1 cellular context compared by ENCODE assay signal in the genomic region with DNA sequence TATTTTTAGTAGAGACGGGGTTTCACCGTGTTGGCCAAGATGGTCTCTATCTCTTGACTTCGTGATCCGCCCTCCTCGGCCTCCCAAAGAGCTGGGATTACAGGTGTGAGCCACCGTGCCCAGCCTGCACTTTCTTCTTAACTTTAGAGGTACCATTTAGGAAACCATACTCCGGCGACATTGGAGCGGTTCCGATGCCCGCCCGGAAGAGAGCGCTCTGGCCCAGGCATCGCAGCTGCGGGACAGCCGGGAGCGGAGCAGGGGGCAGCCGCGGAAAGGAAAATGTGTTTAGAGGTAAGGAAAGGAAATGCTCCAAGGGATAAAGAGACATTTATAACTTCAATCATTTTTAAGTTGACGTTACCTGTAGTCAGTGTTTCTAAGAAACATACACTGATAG.
TF ChIP-seq lines count a peak whose summit lies in the region.

No MANE protein-coding gene starts in this region.

TF ChIP-seq in K562, 482 proteins besides CTCF, POLR2A, EP300 and RAD21 (continues in another document):
- TF ChIP-seq TBP (optimal IDR thresholded peaks at IDR 0.05; ENCODE audit: low read depth, low read length), result no peak
- TF ChIP-seq, protein P1, sequence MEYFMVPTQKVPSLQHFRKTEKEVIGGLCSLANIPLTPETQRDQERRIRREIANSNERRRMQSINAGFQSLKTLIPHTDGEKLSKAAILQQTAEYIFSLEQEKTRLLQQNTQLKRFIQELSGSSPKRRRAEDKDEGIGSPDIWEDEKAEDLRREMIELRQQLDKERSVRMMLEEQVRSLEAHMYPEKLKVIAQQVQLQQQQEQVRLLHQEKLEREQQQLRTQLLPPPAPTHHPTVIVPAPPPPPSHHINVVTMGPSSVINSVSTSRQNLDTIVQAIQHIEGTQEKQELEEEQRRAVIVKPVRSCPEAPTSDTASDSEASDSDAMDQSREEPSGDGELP (CRISPR knock-in tag; IDR thresholded peaks at IDR 0.05; ENCODE audit: borderline replicate concordance), result 0 out of 2 replicates have a peak, but pooled peaks have one; percentile 19
- TF ChIP-seq, protein P2, sequence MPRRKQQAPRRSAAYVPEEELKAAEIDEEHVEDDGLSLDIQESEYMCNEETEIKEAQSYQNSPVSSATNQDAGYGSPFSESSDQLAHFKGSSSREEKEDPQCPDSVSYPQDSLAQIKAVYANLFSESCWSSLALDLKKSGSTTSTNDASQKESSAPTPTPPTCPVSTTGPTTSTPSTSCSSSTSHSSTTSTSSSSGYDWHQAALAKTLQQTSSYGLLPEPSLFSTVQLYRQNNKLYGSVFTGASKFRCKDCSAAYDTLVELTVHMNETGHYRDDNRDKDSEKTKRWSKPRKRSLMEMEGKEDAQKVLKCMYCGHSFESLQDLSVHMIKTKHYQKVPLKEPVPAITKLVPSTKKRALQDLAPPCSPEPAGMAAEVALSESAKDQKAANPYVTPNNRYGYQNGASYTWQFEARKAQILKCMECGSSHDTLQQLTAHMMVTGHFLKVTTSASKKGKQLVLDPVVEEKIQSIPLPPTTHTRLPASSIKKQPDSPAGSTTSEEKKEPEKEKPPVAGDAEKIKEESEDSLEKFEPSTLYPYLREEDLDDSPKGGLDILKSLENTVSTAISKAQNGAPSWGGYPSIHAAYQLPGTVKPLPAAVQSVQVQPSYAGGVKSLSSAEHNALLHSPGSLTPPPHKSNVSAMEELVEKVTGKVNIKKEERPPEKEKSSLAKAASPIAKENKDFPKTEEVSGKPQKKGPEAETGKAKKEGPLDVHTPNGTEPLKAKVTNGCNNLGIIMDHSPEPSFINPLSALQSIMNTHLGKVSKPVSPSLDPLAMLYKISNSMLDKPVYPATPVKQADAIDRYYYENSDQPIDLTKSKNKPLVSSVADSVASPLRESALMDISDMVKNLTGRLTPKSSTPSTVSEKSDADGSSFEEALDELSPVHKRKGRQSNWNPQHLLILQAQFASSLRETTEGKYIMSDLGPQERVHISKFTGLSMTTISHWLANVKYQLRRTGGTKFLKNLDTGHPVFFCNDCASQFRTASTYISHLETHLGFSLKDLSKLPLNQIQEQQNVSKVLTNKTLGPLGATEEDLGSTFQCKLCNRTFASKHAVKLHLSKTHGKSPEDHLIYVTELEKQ (CRISPR knock-in tag; IDR thresholded peaks at IDR 0.05), result no peak
- TF ChIP-seq RFX1 (IDR thresholded peaks at IDR 0.05), result no peak
- TF ChIP-seq ZNF707 (CRISPR knock-in tag; conservative IDR thresholded peaks at IDR 0.05), result no peak
- 0 out of 2 replicates have a peak, but pooled peaks have one; percentile 15 for TF ChIP-seq SMC3 (conservative IDR thresholded peaks at IDR 0.05; ENCODE audit: insufficient read depth, low read depth, low read length)
- TF ChIP-seq, protein P3, sequence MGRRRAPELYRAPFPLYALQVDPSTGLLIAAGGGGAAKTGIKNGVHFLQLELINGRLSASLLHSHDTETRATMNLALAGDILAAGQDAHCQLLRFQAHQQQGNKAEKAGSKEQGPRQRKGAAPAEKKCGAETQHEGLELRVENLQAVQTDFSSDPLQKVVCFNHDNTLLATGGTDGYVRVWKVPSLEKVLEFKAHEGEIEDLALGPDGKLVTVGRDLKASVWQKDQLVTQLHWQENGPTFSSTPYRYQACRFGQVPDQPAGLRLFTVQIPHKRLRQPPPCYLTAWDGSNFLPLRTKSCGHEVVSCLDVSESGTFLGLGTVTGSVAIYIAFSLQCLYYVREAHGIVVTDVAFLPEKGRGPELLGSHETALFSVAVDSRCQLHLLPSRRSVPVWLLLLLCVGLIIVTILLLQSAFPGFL (CRISPR knock-in tag; IDR thresholded peaks at IDR 0.05), result no peak
- no peak for TF ChIP-seq TCF7 (IDR thresholded peaks at IDR 0.05; ENCODE audit: borderline replicate concordance)
- no peak for TF ChIP-seq PTBP1 (IDR thresholded peaks at IDR 0.05; ENCODE audit: low read depth, low read length)
- no peak for TF ChIP-seq FOXJ3 (CRISPR knock-in tag; IDR thresholded peaks at IDR 0.05)
- TF ChIP-seq ZNF764 (CRISPR knock-in tag; IDR thresholded peaks at IDR 0.05; ENCODE audit: low read depth), result no peak
- TF ChIP-seq, protein P4, sequence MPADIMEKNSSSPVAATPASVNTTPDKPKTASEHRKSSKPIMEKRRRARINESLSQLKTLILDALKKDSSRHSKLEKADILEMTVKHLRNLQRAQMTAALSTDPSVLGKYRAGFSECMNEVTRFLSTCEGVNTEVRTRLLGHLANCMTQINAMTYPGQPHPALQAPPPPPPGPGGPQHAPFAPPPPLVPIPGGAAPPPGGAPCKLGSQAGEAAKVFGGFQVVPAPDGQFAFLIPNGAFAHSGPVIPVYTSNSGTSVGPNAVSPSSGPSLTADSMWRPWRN (IDR thresholded peaks at IDR 0.05; ENCODE audit: low read depth), result no peak
- no peak for TF ChIP-seq HMGN3 (IDR thresholded peaks at IDR 0.05; ENCODE audit: borderline replicate concordance, extremely low read depth, insufficient read length, low read depth, low read length)
- TF ChIP-seq SREBF1 (IDR thresholded peaks at IDR 0.05; ENCODE audit: borderline replicate concordance, low read depth, low read length), result no peak
- no peak for TF ChIP-seq CREB1 (IDR thresholded peaks at IDR 0.05)
- TF ChIP-seq CREB1 (CRISPR knock-in tag; IDR thresholded peaks at IDR 0.05), result no peak
- no peak for TF ChIP-seq ZBTB1 (CRISPR knock-in tag; IDR thresholded peaks at IDR 0.05; ENCODE audit: borderline replicate concordance, low read depth)
- no peak for TF ChIP-seq RBM17 (IDR thresholded peaks at IDR 0.05; ENCODE audit: borderline replicate concordance, low read depth, low read length)
- TF ChIP-seq, protein P5, sequence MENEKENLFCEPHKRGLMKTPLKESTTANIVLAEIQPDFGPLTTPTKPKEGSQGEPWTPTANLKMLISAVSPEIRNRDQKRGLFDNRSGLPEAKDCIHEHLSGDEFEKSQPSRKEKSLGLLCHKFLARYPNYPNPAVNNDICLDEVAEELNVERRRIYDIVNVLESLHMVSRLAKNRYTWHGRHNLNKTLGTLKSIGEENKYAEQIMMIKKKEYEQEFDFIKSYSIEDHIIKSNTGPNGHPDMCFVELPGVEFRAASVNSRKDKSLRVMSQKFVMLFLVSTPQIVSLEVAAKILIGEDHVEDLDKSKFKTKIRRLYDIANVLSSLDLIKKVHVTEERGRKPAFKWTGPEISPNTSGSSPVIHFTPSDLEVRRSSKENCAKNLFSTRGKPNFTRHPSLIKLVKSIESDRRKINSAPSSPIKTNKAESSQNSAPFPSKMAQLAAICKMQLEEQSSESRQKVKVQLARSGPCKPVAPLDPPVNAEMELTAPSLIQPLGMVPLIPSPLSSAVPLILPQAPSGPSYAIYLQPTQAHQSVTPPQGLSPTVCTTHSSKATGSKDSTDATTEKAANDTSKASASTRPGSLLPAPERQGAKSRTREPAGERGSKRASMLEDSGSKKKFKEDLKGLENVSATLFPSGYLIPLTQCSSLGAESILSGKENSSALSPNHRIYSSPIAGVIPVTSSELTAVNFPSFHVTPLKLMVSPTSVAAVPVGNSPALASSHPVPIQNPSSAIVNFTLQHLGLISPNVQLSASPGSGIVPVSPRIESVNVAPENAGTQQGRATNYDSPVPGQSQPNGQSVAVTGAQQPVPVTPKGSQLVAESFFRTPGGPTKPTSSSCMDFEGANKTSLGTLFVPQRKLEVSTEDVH (IDR thresholded peaks at IDR 0.05; ENCODE audit: low read depth, partially characterized antibody), result no peak
- TF ChIP-seq MED1 (CRISPR knock-in tag; IDR thresholded peaks at IDR 0.05; ENCODE audit: borderline replicate concordance), result no peak
- peak; percentile 65; the same call in 1 of the 2 replicates for TF ChIP-seq ARID2 (IDR thresholded peaks at IDR 0.05)
- no peak for TF ChIP-seq SRSF3 (IDR thresholded peaks at IDR 0.05; ENCODE audit: insufficient read depth, low read length)
- no peak for TF ChIP-seq MTF1 (CRISPR knock-in tag; IDR thresholded peaks at IDR 0.05; ENCODE audit: borderline replicate concordance)
- TF ChIP-seq SAFB (IDR thresholded peaks at IDR 0.05; ENCODE audit: borderline replicate concordance, low read depth, low read length), result no peak
- peak; percentile 24; the same call in 1 of the 2 replicates for TF ChIP-seq STAG1 (CRISPR knock-in tag; IDR thresholded peaks at IDR 0.05; ENCODE audit: borderline replicate concordance)
- TF ChIP-seq ZNF780A (CRISPR knock-in tag; IDR thresholded peaks at IDR 0.05), result no peak
- TF ChIP-seq, protein P6, sequence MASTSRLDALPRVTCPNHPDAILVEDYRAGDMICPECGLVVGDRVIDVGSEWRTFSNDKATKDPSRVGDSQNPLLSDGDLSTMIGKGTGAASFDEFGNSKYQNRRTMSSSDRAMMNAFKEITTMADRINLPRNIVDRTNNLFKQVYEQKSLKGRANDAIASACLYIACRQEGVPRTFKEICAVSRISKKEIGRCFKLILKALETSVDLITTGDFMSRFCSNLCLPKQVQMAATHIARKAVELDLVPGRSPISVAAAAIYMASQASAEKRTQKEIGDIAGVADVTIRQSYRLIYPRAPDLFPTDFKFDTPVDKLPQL (IDR thresholded peaks at IDR 0.05; ENCODE audit: extremely low read depth, insufficient read length), result no peak
- TF ChIP-seq, protein P7, sequence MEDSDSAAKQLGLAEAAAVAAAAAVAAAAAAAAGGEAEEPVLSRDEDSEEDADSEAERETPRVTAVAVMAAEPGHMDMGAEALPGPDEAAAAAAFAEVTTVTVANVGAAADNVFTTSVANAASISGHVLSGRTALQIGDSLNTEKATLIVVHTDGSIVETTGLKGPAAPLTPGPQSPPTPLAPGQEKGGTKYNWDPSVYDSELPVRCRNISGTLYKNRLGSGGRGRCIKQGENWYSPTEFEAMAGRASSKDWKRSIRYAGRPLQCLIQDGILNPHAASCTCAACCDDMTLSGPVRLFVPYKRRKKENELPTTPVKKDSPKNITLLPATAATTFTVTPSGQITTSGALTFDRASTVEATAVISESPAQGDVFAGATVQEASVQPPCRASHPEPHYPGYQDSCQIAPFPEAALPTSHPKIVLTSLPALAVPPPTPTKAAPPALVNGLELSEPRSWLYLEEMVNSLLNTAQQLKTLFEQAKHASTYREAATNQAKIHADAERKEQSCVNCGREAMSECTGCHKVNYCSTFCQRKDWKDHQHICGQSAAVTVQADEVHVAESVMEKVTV (CRISPR knock-in tag; IDR thresholded peaks at IDR 0.05), result peak; percentile 57
- TF ChIP-seq FOXK1 (CRISPR knock-in tag; IDR thresholded peaks at IDR 0.05; ENCODE audit: borderline replicate concordance), result no peak
- TF ChIP-seq PRMT5 (CRISPR knock-in tag; IDR thresholded peaks at IDR 0.05), result no peak
- no peak for TF ChIP-seq ZNF785 (CRISPR knock-in tag; IDR thresholded peaks at IDR 0.05)
- TF ChIP-seq SMARCE1 (IDR thresholded peaks at IDR 0.05), result no peak
- TF ChIP-seq, protein P8, sequence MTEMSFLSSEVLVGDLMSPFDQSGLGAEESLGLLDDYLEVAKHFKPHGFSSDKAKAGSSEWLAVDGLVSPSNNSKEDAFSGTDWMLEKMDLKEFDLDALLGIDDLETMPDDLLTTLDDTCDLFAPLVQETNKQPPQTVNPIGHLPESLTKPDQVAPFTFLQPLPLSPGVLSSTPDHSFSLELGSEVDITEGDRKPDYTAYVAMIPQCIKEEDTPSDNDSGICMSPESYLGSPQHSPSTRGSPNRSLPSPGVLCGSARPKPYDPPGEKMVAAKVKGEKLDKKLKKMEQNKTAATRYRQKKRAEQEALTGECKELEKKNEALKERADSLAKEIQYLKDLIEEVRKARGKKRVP (CRISPR knock-in tag; IDR thresholded peaks at IDR 0.05), result no peak
- peak in 1 of 2 experiments; percentile 34; a peak in 1 of 4 replicates for TF ChIP-seq MAZ (CRISPR knock-in tag; conservative IDR thresholded peaks at IDR 0.05 in 1 of 2, IDR thresholded peaks at IDR 0.05 in 1 of 2)
- no peak for TF ChIP-seq POLR3G (IDR thresholded peaks at IDR 0.05; ENCODE audit: extremely low read depth, insufficient read length, insufficient replicate concordance)
- TF ChIP-seq, protein P9, sequence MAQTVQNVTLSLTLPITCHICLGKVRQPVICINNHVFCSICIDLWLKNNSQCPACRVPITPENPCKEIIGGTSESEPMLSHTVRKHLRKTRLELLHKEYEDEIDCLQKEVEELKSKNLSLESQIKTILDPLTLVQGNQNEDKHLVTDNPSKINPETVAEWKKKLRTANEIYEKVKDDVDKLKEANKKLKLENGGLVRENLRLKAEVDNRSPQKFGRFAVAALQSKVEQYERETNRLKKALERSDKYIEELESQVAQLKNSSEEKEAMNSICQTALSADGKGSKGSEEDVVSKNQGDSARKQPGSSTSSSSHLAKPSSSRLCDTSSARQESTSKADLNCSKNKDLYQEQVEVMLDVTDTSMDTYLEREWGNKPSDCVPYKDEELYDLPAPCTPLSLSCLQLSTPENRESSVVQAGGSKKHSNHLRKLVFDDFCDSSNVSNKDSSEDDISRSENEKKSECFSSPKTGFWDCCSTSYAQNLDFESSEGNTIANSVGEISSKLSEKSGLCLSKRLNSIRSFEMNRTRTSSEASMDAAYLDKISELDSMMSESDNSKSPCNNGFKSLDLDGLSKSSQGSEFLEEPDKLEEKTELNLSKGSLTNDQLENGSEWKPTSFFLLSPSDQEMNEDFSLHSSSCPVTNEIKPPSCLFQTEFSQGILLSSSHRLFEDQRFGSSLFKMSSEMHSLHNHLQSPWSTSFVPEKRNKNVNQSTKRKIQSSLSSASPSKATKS (CRISPR knock-in tag; IDR thresholded peaks at IDR 0.05), result no peak
- no peak for TF ChIP-seq NFIC (IDR thresholded peaks at IDR 0.05)
